ENCODE assay signal across 20 cellular contexts in the genomic region with DNA sequence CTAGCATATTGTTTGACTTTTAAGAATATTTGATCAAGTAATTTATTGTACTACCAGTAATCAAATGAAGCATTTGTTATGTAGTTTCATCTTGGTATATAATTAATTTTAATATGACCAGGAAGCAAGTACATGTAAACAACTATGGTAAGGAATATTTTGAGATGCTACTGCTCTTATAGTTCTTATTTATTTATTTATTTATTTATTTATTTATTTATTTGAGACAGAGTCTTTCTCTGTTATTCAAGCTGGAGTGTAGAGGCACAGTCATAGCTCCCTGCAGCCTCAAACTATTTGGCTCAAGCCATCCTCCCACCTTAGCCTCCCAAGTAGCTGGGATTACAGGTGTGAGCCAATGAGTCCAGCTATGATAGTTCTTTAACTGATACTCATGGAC. TPM values are rescaled to one million over a fixed set of nuclear protein-coding genes. Genes with fewer than 3 reads are reported as not detected.
DNase-seq lines count a peak whose midpoint lies in the region; ATAC-seq, FAIRE-seq and TF ChIP-seq lines count a peak whose summit lies in the region.
"Had no signal": no experiment of that assay in that cellular context is flagged by ENCODE, and none has a peak within 500 bp of the region (broad histone marks: within the 10 kb centered on the region; RNA-seq: fewer than 3 reads in every experiment).

No MANE protein-coding gene starts in this region.

- H3K4me1 Mint-ChIP-seq in stimulated activated effector memory CD8-positive, alpha-beta T cell treated with anti-CD3 and anti-CD28 coated beads, Interleukin-12 subunit alpha, Interleukin-12 subunit beta, amount 100 ng/mL, for 72 hours, result peaks cover 16% of the 10 kb centered on the region

- H3K4me2 ChIP-seq in mammary epithelial cell (ENCODE audit: insufficient read depth, low read depth, low read length), result no peak overlapping the region
- H3K4me2 ChIP-seq: A549; BLaER1 treated with 17β-estradiol and CSF1 and Interleukin-3, amounts not matched to agents 10 nM and 100 nM had no signal

- H3K36me3 Mint-ChIP-seq in stimulated activated effector memory CD8-positive, alpha-beta T cell treated with anti-CD3 and anti-CD28 coated beads, Interleukin-12 subunit alpha, Interleukin-12 subunit beta, amount 100 ng/mL, for 72 hours, result peaks cover 17% of the 10 kb centered on the region

- DNase-seq in pancreas, result no peak
- no peak for DNase-seq in stimulated activated effector memory CD8-positive, alpha-beta T cell treated with anti-CD3 and anti-CD28 coated beads, Interleukin-12 subunit alpha, Interleukin-12 subunit beta, amount 100 ng/mL, for 72 hours (ENCODE audit: low spot score in 2 of 2)
- no peak for DNase-seq in mammary epithelial cell
- DNase-seq: AML-193; Caco-2; Calu3; CD4-positive, alpha-beta T cell; CD8-positive, alpha-beta T cell; DMS79 treated with DMSO at 0.1 percent for 48 hours; GDM1 had no signal

- in situ Hi-C loops in mammary epithelial cell (cut with MboI; ENCODE audit: low sequenced_read_pairs in 2 of 2), result no loop called here

- H3K9me3 ChIP-seq in HEK293 (ENCODE audit: control insufficient read depth, insufficient read depth, low read depth, low read length) (no peaks in the 10 kb centered on the region), pancreas (no peaks in the 10 kb centered on the region), mammary epithelial cell (replicated peaks; ENCODE audit: insufficient read depth, low read length) (no peaks in the 10 kb centered on the region)
- H3K9me3 ChIP-seq: A549; BLaER1 treated with 17β-estradiol and CSF1 and Interleukin-3, amounts not matched to agents 10 nM and 100 nM; Caco-2 had no signal

- no peak overlapping the region for H3K4me3 Mint-ChIP-seq in stimulated activated effector memory CD8-positive, alpha-beta T cell treated with anti-CD3 and anti-CD28 coated beads, Interleukin-12 subunit alpha, Interleukin-12 subunit beta, amount 100 ng/mL, for 72 hours
- H3K4me3 Mint-ChIP-seq: B cell; CD4-positive, alpha-beta T cell; CD8-positive, alpha-beta T cell had no signal

- H3K9me3 Mint-ChIP-seq in stimulated activated effector memory CD8-positive, alpha-beta T cell treated with anti-CD3 and anti-CD28 coated beads, Interleukin-12 subunit alpha, Interleukin-12 subunit beta, amount 100 ng/mL, for 72 hours, result no peaks in the 10 kb centered on the region
- H3K9me3 Mint-ChIP-seq: CD4-positive, alpha-beta T cell; CD8-positive, alpha-beta T cell had no signal

- TF ChIP-seq CTCF in HEK293 (tag by site-specific recombination; IDR thresholded peaks at IDR 0.05) (no peak), pancreas (IDR thresholded peaks at IDR 0.05) (no peak), mammary epithelial cell (conservative IDR thresholded peaks at IDR 0.05 in 1 of 2, IDR thresholded peaks at IDR 0.05 in 1 of 2; ENCODE audit: extremely low read depth in 1 of 2, insufficient read depth in 1 of 2, low read depth in 1 of 2, low read length in 2 of 2) (no peak)

- no peak overlapping the region for H3K4me3 ChIP-seq in HEK293 (ENCODE audit: low read depth, low read length)
- H3K4me3 ChIP-seq in pancreas, result no peak overlapping the region
- H3K4me3 ChIP-seq in mammary epithelial cell (replicated peaks in 1 of 3; ENCODE audit: insufficient read depth in 1 of 3, low read depth in 2 of 3, low read length in 3 of 3), result no peak overlapping the region
- H3K4me3 ChIP-seq: A549; BLaER1 treated with 17β-estradiol and CSF1 and Interleukin-3, amounts not matched to agents 10 nM and 100 nM; GM12878 had no signal

- H3K4me1 ChIP-seq in HEK293 (ENCODE audit: control insufficient read depth, insufficient read depth, low read length) (no peaks in the 10 kb centered on the region), pancreas (peaks cover 0 to 7% (median under 1%) of the 10 kb centered on the region in 3 donors), mammary epithelial cell (ENCODE audit: insufficient read depth, low read length) (no peaks in the 10 kb centered on the region)
- H3K4me1 ChIP-seq: A549, Caco-2 had no signal

- H4K20me1 ChIP-seq in mammary epithelial cell (ENCODE audit: insufficient read depth, low read length), result no peaks in the 10 kb centered on the region

- H3K79me2 ChIP-seq in mammary epithelial cell (ENCODE audit: insufficient read depth, low read length), result peaks cover 25% of the 10 kb centered on the region

- H3K9ac ChIP-seq in mammary epithelial cell (ENCODE audit: insufficient read depth, low read length), result no peak overlapping the region
- H3K9ac ChIP-seq: BLaER1 treated with 17β-estradiol and CSF1 and Interleukin-3, amounts not matched to agents 10 nM and 100 nM had no signal

- H3K27ac Mint-ChIP-seq in stimulated activated effector memory CD8-positive, alpha-beta T cell treated with anti-CD3 and anti-CD28 coated beads, Interleukin-12 subunit alpha, Interleukin-12 subunit beta, amount 100 ng/mL, for 72 hours, result no peak overlapping the region
- H3K27ac Mint-ChIP-seq: B cell; CD4-positive, alpha-beta T cell; CD8-positive, alpha-beta T cell had no signal

- POLR2A ChIA-PET in HEK293 (lab: Yijun Ruan, JAX), result interaction anchor here (0.9 kb wide), 1 partner anchor 118 kb away, joined by 3 read pairs; no protein-coding TSS in a partner anchor

- H3K36me3 ChIP-seq in HEK293 (ENCODE audit: control insufficient read depth in 2 of 2, insufficient read depth in 1 of 2, low read length in 2 of 2), result peaks cover 0 to 3% of the 10 kb centered on the region in 2 experiments; a peak in 1 of 3 replicates
- H3K36me3 ChIP-seq in pancreas, result no peaks in the 10 kb centered on the region
- H3K36me3 ChIP-seq in mammary epithelial cell (ENCODE audit: insufficient read depth, low read length), result no peaks in the 10 kb centered on the region

- BruUV-seq in mammary epithelial cell (replicated peaks; lab: Mats Ljungman, UMichigan), result no TSS peak

- intact Hi-C loops in pancreas (cut with DNase I), result no loop called here
- intact Hi-C loops in mammary epithelial cell (cut with micrococcal nuclease), result loop anchor here (10.0 kb wide), 1 partner anchor 463 kb away; no protein-coding TSS in a partner anchor

- FAIRE-seq in G401.6 (lab: Jason Lieb, UNC) (peak; percentile 69), pancreas (lab: Jason Lieb, UNC) (peak; percentile 20)
- FAIRE-seq: A549, D721Med, GM12878, GM12892 had no signal

- dilution Hi-C loops in mammary epithelial cell (cut with HindIII; ENCODE audit: low sequenced_read_pairs), result no loop called here

- H2AFZ ChIP-seq in mammary epithelial cell (ENCODE audit: low read depth, low read length), result no peak overlapping the region

- H3K27me3 ChIP-seq in pancreas (no peaks in the 10 kb centered on the region), mammary epithelial cell (ENCODE audit: insufficient read depth, low read length) (no peaks in the 10 kb centered on the region)
- H3K27me3 ChIP-seq: BLaER1 treated with 17β-estradiol and CSF1 and Interleukin-3, amounts not matched to agents 10 nM and 100 nM had no signal

- no peak for ATAC-seq in pancreas
- ATAC-seq in stimulated activated effector memory CD8-positive, alpha-beta T cell treated with anti-CD3 and anti-CD28 coated beads, Interleukin-12 subunit alpha, Interleukin-12 subunit beta, amount 100 ng/mL, for 72 hours, result no peak
- ATAC-seq: A549; CD8-positive, alpha-beta T cell; GM12878 had no signal

- no peak overlapping the region for H3K27ac ChIP-seq in HEK293 (ENCODE audit: extremely low read depth, low read depth, low read length)
- no peak overlapping the region for H3K27ac ChIP-seq in pancreas
- no peak overlapping the region for H3K27ac ChIP-seq in mammary epithelial cell (ENCODE audit: insufficient read depth, low read depth, low read length)
- H3K27ac ChIP-seq: 22Rv1; A549; BLaER1 treated with 17β-estradiol and CSF1 and Interleukin-3, amounts not matched to agents 10 nM and 100 nM; C4-2B had no signal

- CTCF ChIA-PET in HEK293 (lab: Yijun Ruan, JAX) (interaction anchor here (0.6 to 1.8 kb wide), 4 partner anchors 11 to 348 kb away, joined by 3 to 7 read pairs (median 3); no protein-coding TSS in a partner anchor), mammary epithelial cell (lab: Charles Lee; ENCODE audit: low non-redundant PET) (no interaction called here)

TF ChIP-seq in HEK293, 187 proteins besides CTCF, POLR2A, EP300 and RAD21 (continues in another document):
- TF ChIP-seq ZNF140 (tag by site-specific recombination; IDR thresholded peaks at IDR 0.05), result peak; percentile 48; the same call in 1 of the 2 replicates

RNA-seq across cellular contexts. Expression of gene PPIP5K2, which starts 8.1 kb away (rescaled TPM):
- total RNA-seq in pancreas, result 10 to 100 TPM; 16.0 to 35.2 (median 23.7) TPM
- polyA plus RNA-seq in pancreas, result 10 to 100 TPM; 13.5 to 24.1 TPM
- total RNA-seq in mammary epithelial cell, result 10 to 100 TPM; 41.9 to 50.3 TPM
- 17.3 TPM for polyA plus RNA-seq in mammary epithelial cell
- polyA minus RNA-seq in mammary epithelial cell, result 61.1 TPM

RNA-seq across cellular contexts. Expression of gene GIN1, which starts 8.3 kb away (rescaled TPM):
- 1 to 10 TPM; 2.7 to 6.2 (median 4.2) TPM for total RNA-seq in pancreas
- 1 to 10 TPM; 2.2 to 2.3 TPM for polyA plus RNA-seq in pancreas
- total RNA-seq in mammary epithelial cell, result 1 to 10 TPM; 3.8 to 9.3 TPM
- polyA plus RNA-seq in mammary epithelial cell, result 2.7 TPM
- polyA minus RNA-seq in mammary epithelial cell, result not detected
